In genomic region chr12:57008113-57008687, GRCh38 we compare ENCODE assay signal across 7 cellular contexts. TPM values are rescaled to one million over a fixed set of nuclear protein-coding genes. Genes with fewer than 3 reads are reported as not detected.
DNase-seq lines count a peak whose midpoint lies in the region; ATAC-seq and TF ChIP-seq lines count a peak whose summit lies in the region.

No MANE protein-coding gene starts in this region.

- POLR2A ChIA-PET in PC-9 (lab: Charles Lee; ENCODE audit: unreplicated experiment): no interaction called here

- H3K9ac ChIP-seq in mesendoderm (ENCODE audit: low read length): no peak overlapping the region

- no peak overlapping the region for H2BK120ac ChIP-seq in mesendoderm (ENCODE audit: low read depth, low read length)

- no peaks in the 10 kb centered on the region for H4K20me1 ChIP-seq in PC-9 (ENCODE audit: insufficient read depth)

- no peak overlapping the region for H3K23ac ChIP-seq in mesendoderm (ENCODE audit: low read length)

- BruUV-seq in PC-9 (replicated peaks; lab: Mats Ljungman, UMichigan): no TSS peak

- peak overlapping the region; percentile 21 for H3K4me3 Mint-ChIP-seq in central memory CD8-positive, alpha-beta T cell

- H3F3A ChIP-seq in PC-9 (ENCODE audit: insufficient read depth, low read depth): no peaks in the 10 kb centered on the region; the same call in 1 of the 2 replicates

- H3K4me1 ChIP-seq in PC-9 (replicated peaks; ENCODE audit: insufficient read depth) (peaks cover 11% of the 10 kb centered on the region), mesendoderm (ENCODE audit: control insufficient read depth, low read depth, low read length) (no peaks in the 10 kb centered on the region)

- H3K9me3 ChIP-seq in PC-9 (ENCODE audit: insufficient read depth, low read depth): no peaks in the 10 kb centered on the region

- H3K36me3 ChIP-seq in PC-9 (ENCODE audit: low read depth) (no peaks in the 10 kb centered on the region), mesendoderm (ENCODE audit: control insufficient read depth, insufficient read depth, low read length) (peaks cover 7% of the 10 kb centered on the region)

- H4K8ac ChIP-seq in mesendoderm (ENCODE audit: low read depth, low read length): no peak overlapping the region

- no peak overlapping the region for H3K27ac ChIP-seq in PC-9
- no peak overlapping the region for H3K27ac ChIP-seq in mesendoderm (ENCODE audit: low read depth, low read length)

- CTCF ChIA-PET in PC-9 (lab: Charles Lee): interaction anchor here (0.6 kb wide), 1 partner anchor 13 kb away, joined by 16 read pairs; no protein-coding TSS in a partner anchor

- H3K27me3 ChIP-seq in PC-9 (ENCODE audit: insufficient read depth, low read depth): peaks cover 16% of the 10 kb centered on the region; the same call in 1 of the 2 replicates
- no peaks in the 10 kb centered on the region for H3K27me3 ChIP-seq in mesendoderm (ENCODE audit: insufficient read depth, low read length, poor library complexity)

- H3K27ac Mint-ChIP-seq in central memory CD8-positive, alpha-beta T cell (ENCODE audit: low read depth): no peak overlapping the region

- H3K4me1 Mint-ChIP-seq in central memory CD8-positive, alpha-beta T cell: peaks cover 41% of the 10 kb centered on the region

- H3K4me2 ChIP-seq in PC-9 (no peak overlapping the region), mesendoderm (ENCODE audit: low read length) (no peak overlapping the region)

- no peak overlapping the region for H3K18ac ChIP-seq in mesendoderm (ENCODE audit: low read length)

- DNase-seq in EL (peak; percentile 67), PC-9 (peak in 1 of 2 experiments; percentile 51), mesendoderm (peak; percentile 83), posterior vena cava (ENCODE audit: low spot score) (no peak)
- peak; percentile 85 for DNase-seq in Jurkat, Clone E6-1 (ENCODE audit: low read depth, low spot score)
- no peak for DNase-seq in central memory CD8-positive, alpha-beta T cell (ENCODE audit: low spot score in 2 of 2)

- peaks cover 7% of the 10 kb centered on the region for H3K36me3 Mint-ChIP-seq in central memory CD8-positive, alpha-beta T cell (ENCODE audit: insufficient read depth)

- H3K4me3 ChIP-seq in Jurkat, Clone E6-1 (ENCODE audit: low read length): no peak overlapping the region
- H3K4me3 ChIP-seq in PC-9 (no peak overlapping the region), mesendoderm (ENCODE audit: low read length) (no peak overlapping the region)

- H3K9me2 ChIP-seq in PC-9 (ENCODE audit: insufficient read depth): no peaks in the 10 kb centered on the region

- peak overlapping the region; percentile 17 for H3K56ac ChIP-seq in mesendoderm (ENCODE audit: low read length)

- no peaks in the 10 kb centered on the region for H3K9me3 Mint-ChIP-seq in central memory CD8-positive, alpha-beta T cell

- no peak overlapping the region for H3K4ac ChIP-seq in mesendoderm (ENCODE audit: low read depth, low read length)

- no peak overlapping the region for H2BK15ac ChIP-seq in mesendoderm (replicated peaks; ENCODE audit: low read depth)

- H4K5ac ChIP-seq in mesendoderm (ENCODE audit: low read length): no peak overlapping the region

- TF ChIP-seq CTCF in PC-9 (conservative IDR thresholded peaks at IDR 0.05): peak; percentile 75

- peak; percentile 17 for ATAC-seq in central memory CD8-positive, alpha-beta T cell (replicated peaks; ENCODE audit: extremely low read depth, poor library complexity, severe bottlenecking)
- no peak for ATAC-seq in GM21390 (IDR thresholded peaks at IDR 0.05; ENCODE audit: unreplicated experiment)

- H3K79me2 ChIP-seq in PC-9 (ENCODE audit: low read depth) (peaks cover 16% of the 10 kb centered on the region), mesendoderm (ENCODE audit: control insufficient read depth, insufficient read depth, low read length) (peaks cover 19% of the 10 kb centered on the region)

- H2BK5ac ChIP-seq in mesendoderm (ENCODE audit: low read length): no peak overlapping the region

- no peak overlapping the region for H2AK5ac ChIP-seq in mesendoderm (ENCODE audit: low read length)

- peaks cover 9% of the 10 kb centered on the region for H3K27me3 Mint-ChIP-seq in central memory CD8-positive, alpha-beta T cell

- peaks cover 8% of the 10 kb centered on the region for H3K79me1 ChIP-seq in mesendoderm (ENCODE audit: low read length)

- no CpG with 5 or more reads among the region's 1 CpG for WGBS in mesendoderm (ENCODE audit: extremely low coverage, insufficient coverage, low lambda C conversion rate)

- intact Hi-C loops in PC-9 (cut with micrococcal nuclease; ENCODE audit: unreplicated experiment) (loop anchor here (1.0 to 10.0 kb wide), 7 partner anchors 53 to 891 kb away; partner anchors contain the start of genes BAZ2A, RPL41 and ZC3H10), posterior vena cava (cut with DNase I) (loop anchor here in 1 of 2 donors (5.0 kb wide), 1 partner anchor 54 kb away; no protein-coding TSS in a partner anchor)

- no peak overlapping the region for H2AFZ ChIP-seq in PC-9

RNA-seq across cellular contexts. Expression of gene ZBTB39, which starts 1.9 kb away (rescaled TPM):
- polyA plus RNA-seq in Jurkat, Clone E6-1 (2012; ENCODE audit: insufficient read depth, insufficient read length): 7.8 TPM
- 6.5 and 7.6 TPM in 2 replicates for total RNA-seq in PC-9 (2021)
- 11.5 TPM for polyA plus RNA-seq in mesendoderm (2013, experiment 1 of 2)
- 11.2 TPM for polyA plus RNA-seq in mesendoderm (2013, experiment 2 of 2)
- 1 to 10 TPM; 4.8 to 5.6 TPM for total RNA-seq in posterior vena cava

RNA-seq across cellular contexts. Expression of gene TAC3, which starts 8.1 kb away (rescaled TPM):
- polyA plus RNA-seq in Jurkat, Clone E6-1 (2012; ENCODE audit: insufficient read depth, insufficient read length): 1.4 TPM
- total RNA-seq in PC-9 (2021) (not detected in 2 replicates), posterior vena cava (under 1 TPM in 1 of 2 donors, not detected in 1; 0.33 TPM)
- polyA plus RNA-seq in mesendoderm (2013, experiment 1 of 2): 6.5 TPM
- 5.4 TPM for polyA plus RNA-seq in mesendoderm (2013, experiment 2 of 2)

RNA-seq across cellular contexts. Expression of gene MYO1A, which starts 41.7 kb away (rescaled TPM):
- 2.9 TPM for polyA plus RNA-seq in Jurkat, Clone E6-1 (2012; ENCODE audit: insufficient read depth, insufficient read length)
- total RNA-seq in PC-9 (2021) (not detected in 2 replicates), posterior vena cava (1 to 10 TPM in 1 of 2 donors, under 1 TPM in 1; 0.28 to 1.0 TPM)
- 0.07 TPM for polyA plus RNA-seq in mesendoderm (2013, experiment 1 of 2)
- polyA plus RNA-seq in mesendoderm (2013, experiment 2 of 2): 0.07 TPM

RNA-seq across cellular contexts. Expression of gene RDH16, which starts 50.8 kb away (rescaled TPM):
- not detected for polyA plus RNA-seq in Jurkat, Clone E6-1 (2012; ENCODE audit: insufficient read depth, insufficient read length)
- total RNA-seq in PC-9 (2021) (0.79 and 0.88 TPM in 2 replicates), posterior vena cava (under 1 TPM; 0.19 to 0.51 TPM)
- 0.03 TPM for polyA plus RNA-seq in mesendoderm (2013, experiment 1 of 2)
- polyA plus RNA-seq in mesendoderm (2013, experiment 2 of 2): 0.04 TPM

Comparison
In these comparisons a context has a peak if more than half of its experiments do, and no peak if none do; other contexts are left out.
1. DNase-seq: peak in EL (single experiment), Jurkat, Clone E6-1 (single experiment) and mesendoderm (single experiment); none in central memory CD8-positive, alpha-beta T cell (0 of 2) and posterior vena cava (single experiment).